ENCODE assay signal across 8 cellular contexts in the genomic region with DNA sequence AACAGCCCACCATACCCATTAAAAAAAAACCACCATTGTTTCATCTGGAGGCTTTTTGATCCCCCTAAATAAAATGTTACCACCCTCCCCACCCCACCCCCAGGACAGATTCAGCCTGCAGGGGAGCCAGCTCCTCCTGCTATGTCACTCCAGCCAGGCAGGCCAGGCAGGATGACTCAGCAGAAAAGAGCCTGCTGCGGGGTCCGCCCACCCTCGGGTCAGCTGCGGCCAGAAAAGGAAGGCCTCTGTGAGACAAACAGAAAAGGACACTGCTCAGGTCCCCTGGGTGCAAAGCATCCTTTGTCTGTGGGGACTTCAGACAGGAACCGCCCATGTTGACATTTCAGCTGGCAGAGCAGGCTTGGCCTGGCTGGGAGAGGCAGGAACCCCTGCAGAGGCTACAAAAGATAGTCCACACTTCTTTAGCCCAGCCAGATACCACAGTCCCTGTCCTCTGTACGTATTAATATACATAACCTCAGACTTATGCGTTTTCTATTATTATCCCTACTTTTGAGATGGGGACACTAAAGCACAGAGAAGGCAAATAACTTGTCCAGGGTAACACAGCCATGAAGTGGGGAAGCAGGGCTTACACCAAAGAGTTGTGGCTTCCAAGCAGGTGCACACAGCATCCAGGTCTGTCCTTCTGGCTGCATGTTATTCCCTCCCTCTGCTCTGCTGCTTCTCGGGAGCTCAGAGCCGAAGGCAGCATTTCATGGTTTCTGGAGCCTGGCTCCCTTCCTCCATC.
DNase-seq lines count a peak whose midpoint lies in the region; ATAC-seq and TF ChIP-seq lines count a peak whose summit lies in the region.

No MANE protein-coding gene starts in this region.

- peaks cover 9% of the 10 kb centered on the region for H3K27me3 Mint-ChIP-seq in activated naive CD4-positive, alpha-beta T cell treated with anti-CD3 and anti-CD28 coated beads for 36 hours (ENCODE audit: low read depth)

- H3K27me3 ChIP-seq in thyroid gland, result no peaks in the 10 kb centered on the region

- intact Hi-C loops in thyroid gland (cut with DNase I), result no loop called here
- intact Hi-C loops in activated naive CD4-positive, alpha-beta T cell treated with anti-CD3 and anti-CD28 coated beads for 36 hours (cut with micrococcal nuclease), result no loop called here

- H3K27ac ChIP-seq in thyroid gland, result peak overlapping the region; percentile 27 to 62 (median 33)

- no peaks in the 10 kb centered on the region for H3K4me1 Mint-ChIP-seq in activated naive CD4-positive, alpha-beta T cell treated with anti-CD3 and anti-CD28 coated beads for 36 hours (ENCODE audit: low read depth)

- TF ChIP-seq POLR2A in thyroid gland (IDR thresholded peaks at IDR 0.05), result peak in 1 of 2 donors; percentile 15

- H3K9me3 ChIP-seq in thyroid gland, result no peaks in the 10 kb centered on the region

- WGBS in thyroid gland, 2 donors, result 40 to 45% methylated on average over 8 of the region's 9 CpGs

- DNase-seq in Ammon's horn (ENCODE audit: low spot score), result peak; percentile 93
- DNase-seq in NCI-H510A treated with DMSO at 0.1 percent for 48 hours (lab: John Stamatoyannopoulos, UW), result peak; percentile 34
- DNase-seq in choroid plexus epithelial cell (ENCODE audit: low read depth), result peak; percentile 83
- DNase-seq in left lobe of liver (ENCODE audit: low spot score), result peak; percentile 90
- DNase-seq in thyroid gland, result peak; percentile 85 to 89
- no peak for DNase-seq in activated naive CD4-positive, alpha-beta T cell treated with anti-CD3 and anti-CD28 coated beads for 36 hours

- CTCF ChIA-PET in activated naive CD4-positive, alpha-beta T cell treated with anti-CD3 and anti-CD28 coated beads for 36 hours (lab: Charles Lee), result no interaction called here

- no peaks in the 10 kb centered on the region for H3K9me3 Mint-ChIP-seq in activated naive CD4-positive, alpha-beta T cell treated with anti-CD3 and anti-CD28 coated beads for 36 hours

- H3K27ac Mint-ChIP-seq in activated naive CD4-positive, alpha-beta T cell treated with anti-CD3 and anti-CD28 coated beads for 36 hours, result no peak overlapping the region

- no peak overlapping the region for H3K4me3 ChIP-seq in choroid plexus epithelial cell (ENCODE audit: low read depth, low read length)
- no peak overlapping the region for H3K4me3 ChIP-seq in thyroid gland (replicated peaks in 1 of 3)

- H3K36me3 ChIP-seq in thyroid gland, result no peaks in the 10 kb centered on the region

- peaks cover 16 to 17% of the 10 kb centered on the region in 2 donors for H3K4me1 ChIP-seq in thyroid gland

- H3K36me3 Mint-ChIP-seq in activated naive CD4-positive, alpha-beta T cell treated with anti-CD3 and anti-CD28 coated beads for 36 hours (ENCODE audit: low read depth), result no peaks in the 10 kb centered on the region

- TF ChIP-seq CTCF in choroid plexus epithelial cell (conservative IDR thresholded peaks at IDR 0.05; ENCODE audit: low read depth, low read length), result peak; percentile 44
- TF ChIP-seq CTCF in thyroid gland (IDR thresholded peaks at IDR 0.05), result peak in 1 of 6 experiments; percentile 26

- no peak overlapping the region for H3K4me3 Mint-ChIP-seq in activated naive CD4-positive, alpha-beta T cell treated with anti-CD3 and anti-CD28 coated beads for 36 hours

- peak; percentile 53 for ATAC-seq in GM19328 (IDR thresholded peaks at IDR 0.05; ENCODE audit: unreplicated experiment)
- peak; percentile 98 for ATAC-seq in HG03108 (IDR thresholded peaks at IDR 0.05; ENCODE audit: unreplicated experiment)
- ATAC-seq in left lobe of liver, result peak; percentile 91
